In the genomic region with DNA sequence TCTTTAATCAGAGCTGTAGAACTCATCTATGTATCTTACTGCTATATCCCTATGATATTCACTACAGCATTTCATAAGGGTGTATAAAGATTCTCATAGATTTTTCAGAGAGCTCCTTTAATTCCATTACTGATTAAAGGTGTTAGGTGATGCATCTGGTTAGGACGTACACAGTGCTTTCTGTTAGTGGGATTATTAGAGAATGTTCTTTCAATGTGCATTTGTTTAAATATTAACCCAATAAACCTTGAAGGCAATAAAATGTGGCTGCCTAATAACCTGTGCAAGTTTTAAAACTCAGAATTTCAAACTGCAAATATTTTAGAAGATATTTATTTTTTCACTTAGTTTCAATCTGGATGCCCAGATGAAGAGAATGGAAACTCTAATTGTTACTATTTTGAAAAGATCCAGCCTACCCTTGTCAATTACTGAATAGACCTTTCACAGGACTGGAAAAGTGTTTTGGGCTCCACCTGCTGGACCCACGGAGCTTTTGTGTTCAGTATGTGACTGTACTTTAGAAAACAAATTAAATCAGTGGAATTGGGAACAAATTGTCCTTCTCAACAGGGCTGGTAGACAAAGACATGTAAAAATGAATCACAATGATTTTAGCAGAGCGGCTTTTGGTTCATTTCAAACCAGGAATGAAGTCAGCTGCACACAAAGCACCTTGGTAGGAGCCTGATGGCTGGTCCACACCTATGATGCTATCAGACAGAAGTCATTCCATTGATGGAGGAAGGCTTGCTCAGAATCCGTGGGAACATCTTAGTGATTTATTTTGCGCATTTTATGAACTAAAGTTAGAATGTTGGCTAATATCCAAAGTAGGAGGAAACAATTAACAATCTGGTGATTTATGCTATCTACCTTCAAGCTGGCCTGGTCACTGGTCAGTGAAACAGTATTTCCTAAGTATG, we compare ENCODE assay signal across 8 cellular contexts.
A peak's percentile ranks its signal among the peaks of the same experiment; 100 is the strongest.
DNase-seq lines count a peak whose midpoint lies in the region; ATAC-seq and TF ChIP-seq lines count a peak whose summit lies in the region.

No MANE protein-coding gene starts in this region.

- H3K36me3 ChIP-seq in Peyer's patch (peaks cover 0 to 30% (median 0%) of the 10 kb centered on the region in 3 donors), heart left ventricle (peaks cover 0 to 58% (median 45%) of the 10 kb centered on the region in 9 donors)

- H3K4me3 ChIP-seq in Peyer's patch (no peak overlapping the region), heart left ventricle (no peak overlapping the region)

- WGBS in heart left ventricle, 4 donors = 27 to 38% (median 34%) methylated on average over 5 of the region's 5 CpGs

- DNase-seq in Caki2 (ENCODE audit: low read depth) (peak; percentile 51), HK-2 (ENCODE audit: unreplicated experiment) (peak; percentile 13), Peyer's patch (peak in 1 of 3 donors; percentile 84), heart left ventricle (peak in 4 of 5 donors; percentile 51 to 71 (median 58)), pulmonary artery endothelial cell (ENCODE audit: low read depth, low spot score) (peak; percentile 43), NCI-H187 treated with DMSO at 0.1 percent for 48 hours (lab: John Stamatoyannopoulos, UW) (no peak)
- DNase-seq in activated naive CD8-positive, alpha-beta T cell treated with anti-CD3 and anti-CD28 coated beads, Interleukin-2, amount 50 U/mL, for 24 hours = peak; percentile 46

- H3K9me3 ChIP-seq in Peyer's patch (no peaks in the 10 kb centered on the region), heart left ventricle (no peaks in the 10 kb centered on the region)

- no peak for TF ChIP-seq POLR2A in Peyer's patch (IDR thresholded peaks at IDR 0.05)
- no peak for TF ChIP-seq POLR2A in heart left ventricle (IDR thresholded peaks at IDR 0.05)

- H3K27me3 ChIP-seq in Peyer's patch = no peaks in the 10 kb centered on the region
- H3K27me3 ChIP-seq in heart left ventricle = no peaks in the 10 kb centered on the region

- H3K9me3 Mint-ChIP-seq in activated naive CD8-positive, alpha-beta T cell treated with anti-CD3 and anti-CD28 coated beads, Interleukin-2, amount 50 U/mL, for 24 hours = no peaks in the 10 kb centered on the region

- H3K27me3 Mint-ChIP-seq in activated naive CD8-positive, alpha-beta T cell treated with anti-CD3 and anti-CD28 coated beads, Interleukin-2, amount 50 U/mL, for 24 hours = no peaks in the 10 kb centered on the region

- no peak overlapping the region for H3K27ac Mint-ChIP-seq in activated naive CD8-positive, alpha-beta T cell treated with anti-CD3 and anti-CD28 coated beads, Interleukin-2, amount 50 U/mL, for 24 hours

- TF ChIP-seq CTCF in Peyer's patch (IDR thresholded peaks at IDR 0.05) = peak in 5 of 6 experiments; percentile 36 to 84 (median 78)
- TF ChIP-seq CTCF in heart left ventricle (IDR thresholded peaks at IDR 0.05) = peak; percentile 58 to 82 (median 74)

- peaks cover 3% of the 10 kb centered on the region for H3K4me1 Mint-ChIP-seq in activated naive CD8-positive, alpha-beta T cell treated with anti-CD3 and anti-CD28 coated beads, Interleukin-2, amount 50 U/mL, for 24 hours

- in situ Hi-C loops in Caki2 (cut with HindIII; ENCODE audit: low pct_unique_long_range_greater_than_20kb, low sequenced_read_pairs) = no loop called here

- ATAC-seq in GM19328 (IDR thresholded peaks at IDR 0.05; ENCODE audit: unreplicated experiment) = peak; percentile 81
- peak; percentile 75 for ATAC-seq in activated naive CD8-positive, alpha-beta T cell treated with anti-CD3 and anti-CD28 coated beads, Interleukin-2, amount 50 U/mL, for 24 hours
- peak; percentile 63 to 83 (median 81) for ATAC-seq in heart left ventricle

- peaks cover 12% of the 10 kb centered on the region for H3K36me3 Mint-ChIP-seq in activated naive CD8-positive, alpha-beta T cell treated with anti-CD3 and anti-CD28 coated beads, Interleukin-2, amount 50 U/mL, for 24 hours (ENCODE audit: low read depth)

- H3K27ac ChIP-seq in Peyer's patch (peak overlapping the region in 2 of 4 donors; percentile 0 to 53), heart left ventricle (peak overlapping the region in 6 of 12 donors; percentile 2 to 50 (median 17))

- intact Hi-C loops in heart left ventricle (cut with DNase I) = loop anchor here (1.0 to 5.0 kb wide), 9 partner anchors 14 to 234 kb away; partner anchors contain the start of gene MBNL2 (in 6 of the 10)

- peaks cover 0 to 39% (median 0%) of the 10 kb centered on the region in 4 donors for H3K4me1 ChIP-seq in Peyer's patch
- peaks cover 7 to 52% (median 21%) of the 10 kb centered on the region in 12 donors for H3K4me1 ChIP-seq in heart left ventricle

- H3K4me3 Mint-ChIP-seq in activated naive CD8-positive, alpha-beta T cell treated with anti-CD3 and anti-CD28 coated beads, Interleukin-2, amount 50 U/mL, for 24 hours = no peak overlapping the region
